1 cellular context compared by ENCODE assay signal in the genomic region with DNA sequence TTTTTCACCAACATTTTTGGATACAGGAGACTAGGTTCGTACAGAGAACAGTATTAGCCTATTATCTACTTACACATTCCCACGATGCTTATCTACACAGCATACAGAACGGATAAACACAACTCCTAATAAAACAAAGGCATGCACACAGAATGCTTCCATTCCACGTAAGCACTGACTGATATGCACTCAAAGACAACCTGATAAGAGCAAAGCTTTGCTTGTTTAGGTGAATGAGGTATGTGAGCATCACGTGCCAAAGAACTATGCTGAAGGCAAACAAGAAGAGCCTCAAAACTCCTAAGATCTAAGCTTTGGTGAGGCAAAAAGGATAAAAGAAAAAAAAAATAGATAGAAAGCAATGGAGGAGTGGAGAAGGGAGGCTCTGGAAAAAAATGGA.
TF ChIP-seq lines count a peak whose summit lies in the region.

No MANE protein-coding gene starts in this region.

TF ChIP-seq in IMR-90, 13 proteins besides CTCF, POLR2A, EP300 and RAD21 (continued from another document):
- TF ChIP-seq, protein P1, sequence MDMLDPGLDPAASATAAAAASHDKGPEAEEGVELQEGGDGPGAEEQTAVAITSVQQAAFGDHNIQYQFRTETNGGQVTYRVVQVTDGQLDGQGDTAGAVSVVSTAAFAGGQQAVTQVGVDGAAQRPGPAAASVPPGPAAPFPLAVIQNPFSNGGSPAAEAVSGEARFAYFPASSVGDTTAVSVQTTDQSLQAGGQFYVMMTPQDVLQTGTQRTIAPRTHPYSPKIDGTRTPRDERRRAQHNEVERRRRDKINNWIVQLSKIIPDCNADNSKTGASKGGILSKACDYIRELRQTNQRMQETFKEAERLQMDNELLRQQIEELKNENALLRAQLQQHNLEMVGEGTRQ (IDR thresholded peaks at IDR 0.05; ENCODE audit: low read depth, low read length), result peak; percentile 50; the same call in 1 of the 2 replicates
- no peak for TF ChIP-seq SMC3 (IDR thresholded peaks at IDR 0.05; ENCODE audit: low read depth, low read length)
